Comparison of ENCODE assay signal across 31 cellular contexts in the genomic region with DNA sequence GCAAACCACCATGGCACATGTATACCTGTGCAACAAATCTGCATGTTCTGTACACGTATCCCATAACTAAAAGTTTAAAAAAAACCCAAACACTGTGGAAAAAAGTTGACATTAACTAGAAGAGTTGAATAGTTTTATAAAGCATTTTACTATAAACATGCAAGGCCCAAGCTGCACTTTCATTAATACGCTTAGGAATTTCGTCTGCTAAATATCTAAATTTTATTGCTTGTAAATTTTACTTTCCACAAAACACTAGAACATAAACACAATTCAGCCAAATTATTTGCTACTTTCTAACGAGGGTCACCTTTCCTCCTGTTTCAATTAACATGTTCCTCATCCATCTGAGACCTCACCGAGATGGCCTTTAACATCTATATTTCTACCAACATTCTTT.
"Had no signal": no experiment of that assay in that cellular context is flagged by ENCODE, and none has a peak within 500 bp of the region (broad histone marks: within the 10 kb centered on the region; RNA-seq: fewer than 3 reads in every experiment).

No MANE protein-coding gene starts in this region.

- H3K4me3 ChIP-seq: adrenal gland, ascending aorta, body of pancreas, breast epithelium, cardiac muscle cell had no signal

- H3K27ac ChIP-seq: adrenal gland, ascending aorta, body of pancreas, brain microvascular endothelial cell, breast epithelium, cardiac muscle cell had no signal

- H3K9me3 ChIP-seq: adrenal gland had no signal

- DNase-seq: activated effector memory CD4-positive, alpha-beta T cell treated with anti-CD3 and anti-CD28 coated beads, Interleukin-2, amount 50 U/mL, for 16 hours; activated effector memory CD4-positive, alpha-beta T cell treated with Interleukin-2 at 50 U/mL for 16 hours; activated gamma-delta T cell; activated gamma-delta T cell treated with Interleukin-2 at 50 U/mL for 16 hours; activated naive CD4-positive, alpha-beta T cell; activated naive CD4-positive, alpha-beta T cell treated with anti-CD3 and anti-CD28 coated beads for 36 hours; activated naive CD4-positive, alpha-beta T cell treated with anti-CD3 and anti-CD28 coated beads, Interleukin-2, amount 10 ng/mL, durations not matched to agents 7 days and 5 days; activated naive CD4-positive, alpha-beta T cell treated with anti-CD3 and anti-CD28 coated beads, Interleukin-2, amount 50 U/mL, for 16 hours; activated naive CD4-positive, alpha-beta T cell treated with Interleukin-2 at 50 U/mL for 16 hours; activated naive CD8-positive, alpha-beta T cell treated with anti-CD3 and anti-CD28 coated beads for 36 hours; activated naive CD8-positive, alpha-beta T cell treated with anti-CD3 and anti-CD28 coated beads, Interleukin-2, amount 10 ng/mL, durations not matched to agents 7 days and 5 days; activated naive CD8-positive, alpha-beta T cell treated with anti-CD3 and anti-CD28 coated beads, Interleukin-2, amount 50 U/mL, for 24 hours; activated T-cell treated with anti-CD3 and anti-CD28 coated beads for 4 hours; activated T-cell treated with anti-CD3 and anti-CD28 coated beads, Interleukin-2, amount 50 U/mL, for 1 hour; activated T-cell treated with anti-CD3 and anti-CD28 coated beads, Interleukin-2, amount 50 U/mL, for 24 hours; activated T-cell treated with anti-CD3 and anti-CD28 coated beads, Interleukin-2, amount 50 U/mL, for 4 hours; activated T-cell treated with anti-CD3 and anti-CD28 coated beads, Interleukin-2, amount 50 U/mL, for 48 hours; activated T-cell treated with anti-CD3 and anti-CD28 coated beads, Interleukin-2, amount 50 U/mL, for 72 hours; adrenal gland; amniotic stem cell; amygdala; anterior cingulate cortex; aorta; body of pancreas; brain microvascular endothelial cell; caudate nucleus; central memory CD4-positive, alpha-beta T cell; cerebellar nuclear complex had no signal

- H3K27me3 ChIP-seq: adrenal gland, ascending aorta, body of pancreas, brain microvascular endothelial cell, breast epithelium, cardiac muscle cell had no signal

- H3K36me3 ChIP-seq: adrenal gland, ascending aorta, brain microvascular endothelial cell, breast epithelium, cardiac muscle cell had no signal

- H3K4me1 ChIP-seq: adrenal gland, ascending aorta, breast epithelium had no signal
